In the genomic region with DNA sequence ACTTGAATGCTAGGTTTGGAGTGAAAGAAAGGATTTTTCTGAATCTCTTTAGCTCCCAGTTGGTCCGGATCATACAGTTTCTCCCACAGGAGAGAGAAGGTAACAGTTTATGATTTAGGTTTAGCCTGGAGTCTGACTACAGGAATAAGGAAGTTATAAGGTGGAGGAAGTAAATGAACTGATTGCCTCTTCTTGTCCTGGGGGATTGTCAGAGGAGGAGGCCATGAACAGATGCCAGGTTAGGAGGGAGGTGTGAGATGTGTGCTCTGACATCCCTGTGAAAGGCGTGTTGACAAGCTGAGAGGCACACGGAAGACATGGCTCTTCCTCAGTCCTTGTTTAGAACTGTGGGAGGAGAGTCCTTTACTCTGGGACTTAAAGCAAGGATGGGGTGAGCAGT, we compare ENCODE assay signal across 14 cellular contexts.
DNase-seq lines count a peak whose midpoint lies in the region; TF ChIP-seq lines count a peak whose summit lies in the region.
"Had no signal": no experiment of that assay in that cellular context is flagged by ENCODE, and none has a peak within 500 bp of the region (broad histone marks: within the 10 kb centered on the region; RNA-seq: fewer than 3 reads in every experiment).

No MANE protein-coding gene starts in this region.

- no peak overlapping the region for H3K4me2 ChIP-seq in mammary epithelial cell (ENCODE audit: insufficient read depth, low read depth, low read length)
- H3K4me2 ChIP-seq in neural progenitor cell = no peak overlapping the region
- H3K4me2 ChIP-seq: GM23338 had no signal

- no peaks in the 10 kb centered on the region for H3K9me3 Mint-ChIP-seq in neural progenitor cell
- H3K9me3 Mint-ChIP-seq: CD4-positive, alpha-beta T cell; GM23338; H9 had no signal

- H4K20me1 ChIP-seq in mammary epithelial cell (ENCODE audit: insufficient read depth, low read length) (no peaks in the 10 kb centered on the region), neural progenitor cell (ENCODE audit: low read depth) (no peaks in the 10 kb centered on the region)

- peaks cover 6% of the 10 kb centered on the region for H3F3A ChIP-seq in neural progenitor cell (ENCODE audit: low read depth)

- H3K27ac Mint-ChIP-seq in neural progenitor cell = peak overlapping the region; percentile 11
- H3K27ac Mint-ChIP-seq: CD4-positive, alpha-beta T cell; GM23338 had no signal

- no peaks in the 10 kb centered on the region for H3K9me3 ChIP-seq in breast epithelium
- no peaks in the 10 kb centered on the region for H3K9me3 ChIP-seq in mammary epithelial cell (replicated peaks; ENCODE audit: insufficient read depth, low read length)
- no peaks in the 10 kb centered on the region for H3K9me3 ChIP-seq in esophagus squamous epithelium
- H3K9me3 ChIP-seq in neural progenitor cell (ENCODE audit: low read depth) = no peaks in the 10 kb centered on the region
- H3K9me3 ChIP-seq in transverse colon = no peaks in the 10 kb centered on the region

- TF ChIP-seq POLR2A in breast epithelium (IDR thresholded peaks at IDR 0.05) (no peak), esophagus squamous epithelium (IDR thresholded peaks at IDR 0.05) (no peak), transverse colon (IDR thresholded peaks at IDR 0.05) (no peak)

- H3K4me3 ChIP-seq in breast epithelium (no peak overlapping the region), mammary epithelial cell (replicated peaks in 1 of 3; ENCODE audit: insufficient read depth in 1 of 3, low read depth in 2 of 3, low read length in 3 of 3) (no peak overlapping the region), esophagus squamous epithelium (no peak overlapping the region), neural progenitor cell (no peak overlapping the region), transverse colon (no peak overlapping the region)
- H3K4me3 ChIP-seq: GM12878, GM23338 had no signal

- TF ChIP-seq EP300 in transverse colon (IDR thresholded peaks at IDR 0.05; ENCODE audit: low read depth) = no peak

- CTCF ChIA-PET in mammary epithelial cell (lab: Charles Lee; ENCODE audit: low non-redundant PET) = no interaction called here

- dilution Hi-C loops in mammary epithelial cell (cut with HindIII; ENCODE audit: low sequenced_read_pairs) = loop anchor here (5.0 kb wide), 2 partner anchors 62 to 103 kb away; partner anchors contain the start of gene CHRNA9

- H2AFZ ChIP-seq in mammary epithelial cell (ENCODE audit: low read depth, low read length) (no peak overlapping the region), neural progenitor cell (replicated peaks) (peak overlapping the region; percentile 52)
- H2AFZ ChIP-seq: GM23338 had no signal

- H3K4me1 Mint-ChIP-seq in neural progenitor cell = peaks cover 25% of the 10 kb centered on the region

- no peak overlapping the region for H3K4me3 Mint-ChIP-seq in neural progenitor cell
- H3K4me3 Mint-ChIP-seq: CD4-positive, alpha-beta T cell; GM23338; H9 had no signal

- no peak for DNase-seq in breast epithelium (ENCODE audit: low spot score in 2 of 2)
- no peak for DNase-seq in mammary epithelial cell
- DNase-seq in esophagus squamous epithelium (lab: John Stamatoyannopoulos, UW) = no peak
- DNase-seq in neural progenitor cell (ENCODE audit: low spot score) = no peak
- no peak for DNase-seq in transverse colon
- no peak for DNase-seq in cortex of kidney (lab: John Stamatoyannopoulos, UW)
- no peak for DNase-seq in cerebellar cortex (ENCODE audit: low spot score)
- DNase-seq: ACHN; C1 segment of cervical spinal cord; CD4-positive, alpha-beta T cell; DMS79; H9 had no signal

- no peaks in the 10 kb centered on the region for H3K36me3 Mint-ChIP-seq in neural progenitor cell

- H3K27me3 ChIP-seq in breast epithelium (no peaks in the 10 kb centered on the region), mammary epithelial cell (ENCODE audit: insufficient read depth, low read length) (no peaks in the 10 kb centered on the region), esophagus squamous epithelium (no peaks in the 10 kb centered on the region), neural progenitor cell (no peaks in the 10 kb centered on the region), transverse colon (no peaks in the 10 kb centered on the region)

- no peaks in the 10 kb centered on the region for H3K36me3 ChIP-seq in breast epithelium
- no peaks in the 10 kb centered on the region for H3K36me3 ChIP-seq in mammary epithelial cell (ENCODE audit: insufficient read depth, low read length)
- no peaks in the 10 kb centered on the region for H3K36me3 ChIP-seq in esophagus squamous epithelium
- H3K36me3 ChIP-seq in neural progenitor cell = no peaks in the 10 kb centered on the region
- H3K36me3 ChIP-seq in transverse colon = no peaks in the 10 kb centered on the region

- no TSS peak for BruUV-seq in mammary epithelial cell (replicated peaks; lab: Mats Ljungman, UMichigan)

- H3K27ac ChIP-seq in breast epithelium = peak overlapping the region; percentile 54 to 58
- H3K27ac ChIP-seq in mammary epithelial cell (ENCODE audit: insufficient read depth, low read depth, low read length) = no peak overlapping the region
- H3K27ac ChIP-seq in esophagus squamous epithelium = peak overlapping the region in 3 of 4 donors; percentile 8 to 30 (median 9)
- peak overlapping the region; percentile 31 for H3K27ac ChIP-seq in neural progenitor cell
- H3K27ac ChIP-seq in transverse colon = peak overlapping the region in 1 of 4 donors; percentile 6

- H3K27me3 Mint-ChIP-seq in neural progenitor cell (ENCODE audit: insufficient read depth, low read depth) = peaks cover 2% of the 10 kb centered on the region
- H3K27me3 Mint-ChIP-seq: CD4-positive, alpha-beta T cell had no signal

- no peaks in the 10 kb centered on the region for H3K79me2 ChIP-seq in mammary epithelial cell (ENCODE audit: insufficient read depth, low read length)
- H3K79me2 ChIP-seq in neural progenitor cell (ENCODE audit: low read depth) = no peaks in the 10 kb centered on the region

- intact Hi-C loops in breast epithelium (cut with DNase I; ENCODE audit: low total_unique reads) = loop anchor here (5.0 kb wide), 1 partner anchor 1522 kb away; no protein-coding TSS in a partner anchor
- intact Hi-C loops in mammary epithelial cell (cut with micrococcal nuclease) = no loop called here
- intact Hi-C loops in esophagus squamous epithelium (cut with DNase I) = no loop called here
- intact Hi-C loops in transverse colon (cut with DNase I; ENCODE audit: low total_unique reads) = no loop called here

- H3K4me1 ChIP-seq in breast epithelium = peaks cover 0 to 7% of the 10 kb centered on the region in 2 donors
- no peaks in the 10 kb centered on the region for H3K4me1 ChIP-seq in mammary epithelial cell (ENCODE audit: insufficient read depth, low read length)
- peaks cover 18 to 59% (median 23%) of the 10 kb centered on the region in 3 donors for H3K4me1 ChIP-seq in esophagus squamous epithelium
- H3K4me1 ChIP-seq in neural progenitor cell = peaks cover 17% of the 10 kb centered on the region
- H3K4me1 ChIP-seq in transverse colon = peaks cover 0 to 21% (median 4%) of the 10 kb centered on the region in 4 donors

- WGBS in mammary epithelial cell (ENCODE audit: low coverage, missing lambda C conversion rate) = 85% methylated on average over 3 of the region's 3 CpGs
- WGBS in esophagus squamous epithelium, 2 donors = 66 to 67% methylated on average over 3 of the region's 3 CpGs
- 43 to 48% methylated on average over 3 of the region's 3 CpGs for WGBS in transverse colon (ENCODE audit: low coverage in 1 of 2), 2 donors

- in situ Hi-C loops in mammary epithelial cell (cut with MboI; ENCODE audit: low sequenced_read_pairs in 2 of 2) = no loop called here
- in situ Hi-C loops in transverse colon (cut with MboI; ENCODE audit: low pct_ligation_motif_present in 1 of 4, low pct_unique_long_range_greater_than_20kb in 1 of 4, low sequenced_read_pairs in 3 of 4) = no loop called here

- no peak for TF ChIP-seq CTCF in breast epithelium (IDR thresholded peaks at IDR 0.05)
- no peak for TF ChIP-seq CTCF in mammary epithelial cell (conservative IDR thresholded peaks at IDR 0.05 in 1 of 2, IDR thresholded peaks at IDR 0.05 in 1 of 2; ENCODE audit: extremely low read depth in 1 of 2, insufficient read depth in 1 of 2, low read depth in 1 of 2, low read length in 2 of 2)
- no peak for TF ChIP-seq CTCF in esophagus squamous epithelium (IDR thresholded peaks at IDR 0.05)
- no peak for TF ChIP-seq CTCF in neural progenitor cell (IDR thresholded peaks at IDR 0.05)
- no peak for TF ChIP-seq CTCF in transverse colon (IDR thresholded peaks at IDR 0.05)

- H3K9ac ChIP-seq in mammary epithelial cell (ENCODE audit: insufficient read depth, low read length) = no peak overlapping the region
- H3K9ac ChIP-seq in neural progenitor cell = no peak overlapping the region
